Comparison of ENCODE assay signal across 8 cellular contexts in genomic region chr20:45347936-45348809, GRCh38. TPM values are rescaled to one million over a fixed set of nuclear protein-coding genes. Genes with fewer than 3 reads are reported as not detected.
DNase-seq lines count a peak whose midpoint lies in the region; FAIRE-seq and TF ChIP-seq lines count a peak whose summit lies in the region.

Gene SDC4 (minus strand): TSS chr20:45348424. CDS start chr20:45348384, 40 bp downstream.

- no peaks in the 10 kb centered on the region for H3K27me3 ChIP-seq in H1 (replicated peaks in 1 of 4; ENCODE audit: control insufficient read depth in 3 of 4, extremely low read depth in 1 of 4, insufficient read depth in 3 of 4, low read length in 3 of 4)

- no peak within 1 kb of the TSS for H3K23ac ChIP-seq in H1 (ENCODE audit: insufficient read length)

- peaks cover 25 to 45% (median 35%) of the 10 kb centered on the region in 4 experiments for H3K4me1 ChIP-seq in H1 (replicated peaks in 1 of 4; ENCODE audit: control insufficient read depth in 3 of 4, insufficient read depth in 4 of 4, low read length in 3 of 4)

- H3K14ac ChIP-seq in H1 (ENCODE audit: insufficient read length), result no peak within 1 kb of the TSS

- H2BK20ac ChIP-seq in H1 (ENCODE audit: low read length), result no peak within 1 kb of the TSS

- TF ChIP-seq CTCF in GM13977 (IDR thresholded peaks at IDR 0.05; ENCODE audit: extremely low read depth, insufficient read depth, missing control alignments), result no peak
- TF ChIP-seq CTCF in H1 (IDR thresholded peaks at IDR 0.05; ENCODE audit: control extremely low read depth in 1 of 3, insufficient read depth in 1 of 3, low read depth in 1 of 3, low read length in 3 of 3), result no peak
- TF ChIP-seq CTCF in GM20000 (IDR thresholded peaks at IDR 0.05; ENCODE audit: extremely low read depth, missing control alignments), result no peak

- H3K56ac ChIP-seq in H1 (replicated peaks; ENCODE audit: insufficient read length, low read depth, low read length), result peak within 1 kb of the TSS; percentile 43

- H3K4me2 ChIP-seq in H1 (ENCODE audit: insufficient read depth in 1 of 2, low read depth in 2 of 2, low read length in 2 of 2), result peak within 1 kb of the TSS; percentile 94 to 96

- FAIRE-seq in H1 (lab: Jason Lieb, UNC), result no peak

- H2BK5ac ChIP-seq in H1 (ENCODE audit: low read depth, low read length), result no peak within 1 kb of the TSS

- peak within 1 kb of the TSS; percentile 48 to 68 (median 64) for H3K9ac ChIP-seq in H1 (replicated peaks in 1 of 4; ENCODE audit: extremely low read depth in 1 of 4, low read depth in 3 of 4, low read length in 3 of 4)

- H3K79me1 ChIP-seq in H1 (ENCODE audit: low read depth, low read length), result peaks cover 13% of the 10 kb centered on the region

- peak within 1 kb of the TSS; percentile 74 for H2BK120ac ChIP-seq in H1 (replicated peaks; ENCODE audit: low read depth, low read length)

- peak within 1 kb of the TSS; percentile 22 for H4K91ac ChIP-seq in H1 (replicated peaks; ENCODE audit: insufficient read length, low read length)

- peak within 1 kb of the TSS; percentile 65; the same call in 1 of the 2 replicates for H3K18ac ChIP-seq in H1 (ENCODE audit: extremely low read depth, low read length)

- H3K27ac ChIP-seq in H1 (ENCODE audit: low read depth, low read length), result peak within 1 kb of the TSS; percentile 10; the same call in 1 of the 2 replicates

- H2BK15ac ChIP-seq in H1 (ENCODE audit: low read length), result peak within 1 kb of the TSS; percentile 66; the same call in 1 of the 2 replicates

- TF ChIP-seq EP300 in H1 (IDR thresholded peaks at IDR 0.05; ENCODE audit: borderline replicate concordance in 1 of 2, low read depth in 2 of 2, low read length in 2 of 2), result no peak

- H3K4me3 ChIP-seq in H1 (ENCODE audit: extremely low read depth in 1 of 4, insufficient read depth in 2 of 4, low read depth in 3 of 4, low read length in 4 of 4), result peak within 1 kb of the TSS; percentile 68 to 95 (median 72)

- peaks cover 0 to 7% of the 10 kb centered on the region in 2 experiments for H4K20me1 ChIP-seq in H1 (replicated peaks in 1 of 2; ENCODE audit: control insufficient read depth in 1 of 2, insufficient read depth in 2 of 2, low read length in 2 of 2)

- in situ Hi-C loops in GM13977 (cut with MboI; ENCODE audit: low pct_unique_long_range_greater_than_20kb, low sequenced_read_pairs, unreplicated experiment), result no loop called here

- peak within 1 kb of the TSS; percentile 13 for H4K5ac ChIP-seq in H1 (ENCODE audit: insufficient read length, low read depth, low read length)

- peaks cover 12% of the 10 kb centered on the region; the same call in 1 of the 2 replicates for H3K23me2 ChIP-seq in H1 (ENCODE audit: low read depth, low read length)

- no peaks in the 10 kb centered on the region for H3K36me3 ChIP-seq in H1 (ENCODE audit: control insufficient read depth in 2 of 4, insufficient read depth in 4 of 4, low read length in 3 of 4)

- CTCF ChIA-PET in H1 (lab: Charles Lee; ENCODE audit: partially characterized antibody), result interaction anchor here (0.6 to 6.5 kb wide), 12 partner anchors 12 to 423 kb away, joined by 3 to 33 read pairs (median 6); partner anchors contain the start of gene SYS1

- no peak for TF ChIP-seq RAD21 in H1 (IDR thresholded peaks at IDR 0.05 in 1 of 2, conservative IDR thresholded peaks at IDR 0.05 in 1 of 2; ENCODE audit: low read depth in 2 of 2, low read length in 2 of 2)

- no peak within 1 kb of the TSS for H3K4ac ChIP-seq in H1 (replicated peaks; ENCODE audit: insufficient read length, low read depth, low read length)

- POLR2A ChIA-PET in H1 (lab: Charles Lee; ENCODE audit: partially characterized antibody), result interaction anchor here (0.7 to 6.8 kb wide), 26 partner anchors 12 to 586 kb away, joined by 3 to 113 read pairs (median 3); partner anchors contain the start of genes MATN4, PCIF1, PIGT and SYS1

- no peak within 1 kb of the TSS; the same call in 1 of the 2 replicates for H4K8ac ChIP-seq in H1 (ENCODE audit: extremely low read depth, insufficient read depth, low read length)

- 0 out of 2 replicates have a peak within 1 kb of the TSS, but pooled peaks have one; percentile 14 for H2AFZ ChIP-seq in H1 (ENCODE audit: low read length)

- WGBS in H1 (ENCODE audit: extremely low coverage in 1 of 2, insufficient coverage in 1 of 2, insufficient read length in 1 of 2, insufficient replicate concordance in 2 of 2, low coverage in 1 of 2, low lambda C conversion rate in 2 of 2, missing lambda C conversion rate in 1 of 2), 2 experiments, result 5% methylated on average over 38 of the region's 78 CpGs; no CpG with 5 or more reads in 1 of the 2 experiments

- DNase-seq in GM13977 (ENCODE audit: low spot score) (peak; percentile 70), NCI-H345 (lab: John Stamatoyannopoulos, UW) (peak; percentile 71), H1 (ENCODE audit: low read depth in 1 of 2, low spot score in 2 of 2) (peak in 1 of 2 experiments; percentile 63), mesenteric fat pad (ENCODE audit: low spot score) (peak; percentile 93), medulla oblongata (ENCODE audit: extremely low spot score) (no peak), GM20000 (ENCODE audit: low spot score) (no peak)
- peak; percentile 52 to 66 (median 59) for DNase-seq in activated CD8-positive, alpha-beta memory T cell treated with anti-CD3 and anti-CD28 coated beads for 48 hours (ENCODE audit: low read depth in 2 of 3, low spot score in 2 of 3)
- peak; percentile 43 to 59 for DNase-seq in stimulated activated CD8-positive, alpha-beta memory T cell treated with anti-CD3 and anti-CD28 coated beads, Interleukin-15, amount 100 ng/mL, for 48 hours (ENCODE audit: low read depth in 2 of 2)

- peaks cover 0 to 48% of the 10 kb centered on the region in 2 experiments; a peak in 2 of 4 replicates for H3K79me2 ChIP-seq in H1 (ENCODE audit: control insufficient read depth in 1 of 2, insufficient read depth in 2 of 2, low read length in 2 of 2)

- TF ChIP-seq POLR2A in H1 (IDR thresholded peaks at IDR 0.05; ENCODE audit: control extremely low read depth in 1 of 2, low read depth in 2 of 2, low read length in 2 of 2), result peak; percentile 96

- H3K9me3 ChIP-seq in H1 (ENCODE audit: insufficient read depth in 2 of 2, low read depth in 1 of 2, low read length in 1 of 2), result no peaks in the 10 kb centered on the region

- peak within 1 kb of the TSS; percentile 51; the same call in 1 of the 2 replicates for H2BK12ac ChIP-seq in H1 (ENCODE audit: low read depth, low read length)

- no peak within 1 kb of the TSS for H2AK5ac ChIP-seq in H1 (ENCODE audit: low read depth, low read length)

TF ChIP-seq in H1, 55 proteins besides CTCF, POLR2A, EP300 and RAD21 (continues in another document):
- peak; percentile 95 for TF ChIP-seq KDM1A (IDR thresholded peaks at IDR 0.05; ENCODE audit: borderline replicate concordance, low read length)
- TF ChIP-seq MAX (IDR thresholded peaks at IDR 0.05), result peak; percentile 21; the same call in 1 of the 2 replicates
- no peak for TF ChIP-seq JUND (IDR thresholded peaks at IDR 0.05; ENCODE audit: low read length)
- no peak for TF ChIP-seq BRCA1 (IDR thresholded peaks at IDR 0.05; ENCODE audit: low read depth, low read length)
- TF ChIP-seq RNF2 (IDR thresholded peaks at IDR 0.05; ENCODE audit: borderline replicate concordance, low read depth, low read length, missing control alignments, poor library complexity, severe bottlenecking), result no peak
- no peak for TF ChIP-seq KDM4A (IDR thresholded peaks at IDR 0.05; ENCODE audit: low read depth, low read length, severe bottlenecking)
- TF ChIP-seq CHD2 (IDR thresholded peaks at IDR 0.05; ENCODE audit: low read length), result no peak
- TF ChIP-seq SIN3A (conservative IDR thresholded peaks at IDR 0.05 in 1 of 2, IDR thresholded peaks at IDR 0.05 in 1 of 2; ENCODE audit: low read depth in 1 of 2, low read length in 2 of 2), result 0 out of 4 replicates have a peak, but pooled peaks of 1 of the 2 experiments have one; percentile 26
- TF ChIP-seq SRF (IDR thresholded peaks at IDR 0.05; ENCODE audit: low read depth, low read length), result no peak
- no peak for TF ChIP-seq SP1 (IDR thresholded peaks at IDR 0.05; ENCODE audit: low read depth, low read length)
- TF ChIP-seq RFX5 (IDR thresholded peaks at IDR 0.05; ENCODE audit: borderline replicate concordance, low read depth, low read length), result no peak
- no peak for TF ChIP-seq BCL11A (IDR thresholded peaks at IDR 0.05; ENCODE audit: low read depth in 2 of 2, low read length in 2 of 2)
- no peak for TF ChIP-seq MAFK (IDR thresholded peaks at IDR 0.05; ENCODE audit: low read depth, low read length)
- TF ChIP-seq CREB1 (IDR thresholded peaks at IDR 0.05), result no peak
- TF ChIP-seq HDAC2 (IDR thresholded peaks at IDR 0.05; ENCODE audit: borderline replicate concordance in 1 of 2, low read depth in 2 of 2, low read length in 2 of 2), result peak in 1 of 2 experiments; percentile 77; a peak in 2 of 4 replicates
- TF ChIP-seq TBP (IDR thresholded peaks at IDR 0.05; ENCODE audit: low read depth, low read length), result peak; percentile 91
- TF ChIP-seq RXRA (IDR thresholded peaks at IDR 0.05; ENCODE audit: insufficient read depth, low read depth, low read length), result no peak
- no peak for TF ChIP-seq SIX5 (IDR thresholded peaks at IDR 0.05; ENCODE audit: low read depth, low read length)
- TF ChIP-seq TAF1 (IDR thresholded peaks at IDR 0.05; ENCODE audit: low read depth, low read length), result peak; percentile 93
- TF ChIP-seq SUZ12 (IDR thresholded peaks at IDR 0.05; ENCODE audit: low read length), result no peak
- TF ChIP-seq SP2 (IDR thresholded peaks at IDR 0.05; ENCODE audit: low read length), result no peak
- no peak for TF ChIP-seq SIRT6 (IDR thresholded peaks at IDR 0.05; ENCODE audit: low read length)

RNA-seq across cellular contexts. Expression of gene SDC4, which starts in this region (rescaled TPM):
- 59.2 and 60.2 TPM in 2 replicates for total RNA-seq in H1 (2021; fragmentation: NEBNext Ultra II Directional; extraction: Animal tissue kit (Norgen Biotek cat#: 25700))
- 29.9 and 34.6 TPM in 2 replicates for polyA plus RNA-seq in H1 (2011; rRNA removed)
- 33.3 TPM for polyA plus RNA-seq in H1 (2011; cell fraction: cytosol; rRNA removed)
- polyA plus RNA-seq in H1 (2011; cell fraction: nucleus; rRNA removed), result 20.2 TPM
- 49.5 to 58.2 TPM (median 53.1 TPM) in 4 replicates for polyA plus RNA-seq in H1 (2012, experiment 1 of 2)
- polyA plus RNA-seq in H1 (2012, experiment 2 of 2), result 62.5 TPM
- polyA plus RNA-seq in H1 (2013, experiment 1 of 2), result 51.2 TPM
- 59.1 TPM for polyA plus RNA-seq in H1 (2013, experiment 2 of 2)
- 65.3 and 74.9 TPM in 2 replicates for polyA minus RNA-seq in H1 (2011; rRNA and poly(A)+ RNA removed)
- 45.6 TPM for polyA minus RNA-seq in H1 (2011; cell fraction: cytosol; rRNA and poly(A)+ RNA removed)
- polyA minus RNA-seq in H1 (2011; cell fraction: nucleus; rRNA and poly(A)+ RNA removed), result 17.7 TPM
- total RNA-seq in mesenteric fat pad, result 81.6 TPM

Comparison
In these comparisons a context has a peak if more than half of its experiments do, and no peak if none do; other contexts are left out.
1. DNase-seq: peak in GM13977 (single experiment), NCI-H345 (single experiment), activated CD8-positive, alpha-beta memory T cell treated with anti-CD3 and anti-CD28 coated beads for 48 hours (3 of 3), mesenteric fat pad (single experiment) and stimulated activated CD8-positive, alpha-beta memory T cell treated with anti-CD3 and anti-CD28 coated beads, Interleukin-15, amount 100 ng/mL, for 48 hours (2 of 2); none in medulla oblongata (single experiment) and GM20000 (single experiment).